ENCODE assay signal across 8 cellular contexts in the genomic region with DNA sequence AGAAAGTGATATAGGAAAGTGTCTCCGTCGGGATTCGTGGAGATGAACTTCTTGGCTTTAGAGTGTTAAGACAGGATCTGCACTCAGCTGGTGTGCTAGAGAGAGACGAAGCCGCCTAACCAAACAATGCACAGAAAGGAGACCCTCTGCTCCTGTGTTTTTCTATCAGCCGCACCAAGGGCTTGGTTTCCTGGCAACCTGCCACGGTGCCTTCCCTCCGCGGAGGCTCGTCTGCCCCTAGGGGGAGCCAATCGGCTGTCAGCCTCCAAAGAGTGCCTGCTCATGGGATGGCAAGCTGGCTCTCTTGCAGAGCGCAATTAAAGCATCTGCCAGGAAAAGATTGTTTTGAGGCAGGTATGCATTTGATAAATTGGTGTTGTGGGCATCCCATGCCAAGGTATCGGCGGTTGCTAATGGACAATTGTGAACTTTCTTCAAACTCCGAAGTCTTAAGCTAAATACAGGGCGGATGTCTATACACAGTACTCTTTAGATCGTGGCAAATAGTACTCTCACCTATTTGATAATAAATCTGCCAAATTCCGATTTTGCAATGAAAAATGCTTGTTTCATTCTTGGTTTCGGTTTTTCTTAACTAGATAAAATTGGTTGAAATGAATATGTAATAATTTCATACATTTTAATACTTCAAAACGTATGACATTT.
DNase-seq lines count a peak whose midpoint lies in the region; ATAC-seq and TF ChIP-seq lines count a peak whose summit lies in the region.

No MANE protein-coding gene starts in this region.

- peaks cover 2% of the 10 kb centered on the region for H3K27me3 Mint-ChIP-seq in endothelial cell (ENCODE audit: unreplicated experiment)

- no peaks in the 10 kb centered on the region for H4K20me1 ChIP-seq in DOHH2 (ENCODE audit: control insufficient read depth, insufficient read depth, low read depth, low read length)

- no peaks in the 10 kb centered on the region for H3K79me2 ChIP-seq in DOHH2 (ENCODE audit: control insufficient read depth, low read length)

- H3K36me3 ChIP-seq in DOHH2 (ENCODE audit: control insufficient read depth, low read length) (no peaks in the 10 kb centered on the region), mesodermal cell (ENCODE audit: control insufficient read depth, insufficient read depth, low read length) (no peaks in the 10 kb centered on the region), tibial artery (no peaks in the 10 kb centered on the region)

- ATAC-seq in GM19455 (IDR thresholded peaks at IDR 0.05; ENCODE audit: unreplicated experiment), result peak; percentile 90

- no peaks in the 10 kb centered on the region for H3K4me1 Mint-ChIP-seq in endothelial cell (ENCODE audit: unreplicated experiment)

- 37 to 44% methylated on average over 14 to 16 of the region's 20 CpGs for WGBS in mesodermal cell (ENCODE audit: insufficient coverage in 2 of 2), 2 experiments

- DNase-seq in HT-29 (ENCODE audit: low spot score), result peak; percentile 81
- peak; percentile 52 for DNase-seq in SHP77 treated with DMSO at 0.1 percent for 48 hours (lab: John Stamatoyannopoulos, UW)
- DNase-seq in endothelial cell (ENCODE audit: low spot score), result peak; percentile 90
- DNase-seq in tibial artery, result peak in 1 of 2 donors; percentile 73
- no peak for DNase-seq in stimulated activated naive CD4-positive, alpha-beta T cell treated with Interleukin-2 at 50 U/mL for 16 hours (lab: John Stamatoyannopoulos, UW)

- peak; percentile 87 for TF ChIP-seq CTCF in DOHH2 (IDR thresholded peaks at IDR 0.05; ENCODE audit: low read depth, low read length, poor library complexity, severe bottlenecking)
- peak; percentile 57 for TF ChIP-seq CTCF in endothelial cell (IDR thresholded peaks at IDR 0.05; ENCODE audit: unreplicated experiment)
- TF ChIP-seq CTCF in tibial artery (IDR thresholded peaks at IDR 0.05), result peak; percentile 32 to 37

- intact Hi-C loops in tibial artery (cut with DNase I; ENCODE audit: low total_unique reads), result no loop called here

- no peaks in the 10 kb centered on the region for H3K9me2 ChIP-seq in DOHH2 (replicated peaks; ENCODE audit: control insufficient read depth, low read length)

- H3K27ac Mint-ChIP-seq in endothelial cell (ENCODE audit: unreplicated experiment), result no peak overlapping the region

- H3K27me3 ChIP-seq in DOHH2 (ENCODE audit: control insufficient read depth, low read length) (peaks cover 13% of the 10 kb centered on the region), tibial artery (no peaks in the 10 kb centered on the region)

- no peaks in the 10 kb centered on the region for H3F3A ChIP-seq in DOHH2 (ENCODE audit: control insufficient read depth, insufficient read depth)

- no peaks in the 10 kb centered on the region for H3K9me3 ChIP-seq in DOHH2 (ENCODE audit: control insufficient read depth, insufficient read depth, low read length)
- no peaks in the 10 kb centered on the region for H3K9me3 ChIP-seq in mesodermal cell (ENCODE audit: control insufficient read depth, low read length)
- no peaks in the 10 kb centered on the region for H3K9me3 ChIP-seq in tibial artery

- H3K9me3 Mint-ChIP-seq in endothelial cell (ENCODE audit: unreplicated experiment), result no peaks in the 10 kb centered on the region

- H3K4me2 ChIP-seq in DOHH2 (ENCODE audit: low read length), result no peak overlapping the region

- no peak overlapping the region for H3K4me3 ChIP-seq in DOHH2 (ENCODE audit: low read length)
- no peak overlapping the region for H3K4me3 ChIP-seq in mesodermal cell (ENCODE audit: extremely low read depth, insufficient read depth, low read length, poor library complexity, severe bottlenecking)
- H3K4me3 ChIP-seq in tibial artery, result no peak overlapping the region

- H3K4me3 Mint-ChIP-seq in endothelial cell (ENCODE audit: unreplicated experiment), result no peak overlapping the region

- H3K4me1 ChIP-seq in DOHH2 (ENCODE audit: control insufficient read depth, low read length) (no peaks in the 10 kb centered on the region), mesodermal cell (ENCODE audit: control insufficient read depth, insufficient read depth, low read length, poor library complexity, severe bottlenecking) (no peaks in the 10 kb centered on the region), tibial artery (peaks cover 0 to 9% (median 0%) of the 10 kb centered on the region in 4 donors)

- H3K36me3 Mint-ChIP-seq in endothelial cell (ENCODE audit: low read depth, unreplicated experiment), result no peaks in the 10 kb centered on the region

- H3K27ac ChIP-seq in DOHH2 (ENCODE audit: low read depth, low read length) (no peak overlapping the region), mesodermal cell (ENCODE audit: low read depth, low read length, severe bottlenecking) (peak overlapping the region; percentile 60), tibial artery (no peak overlapping the region)

Comparison
In these comparisons a context has a peak if more than half of its experiments do, and no peak if none do; other contexts are left out.
1. CTCF ChIP-seq: peak in every context shown above with its lines; median percentile 87 in DOHH2; 57 in endothelial cell; 34 in tibial artery.